Comparison of ENCODE assay signal across 21 cellular contexts in genomic region chr16:49484936-49485335, GRCh38.
DNase-seq lines count a peak whose midpoint lies in the region; ATAC-seq and TF ChIP-seq lines count a peak whose summit lies in the region.
"Had no signal": no experiment of that assay in that cellular context is flagged by ENCODE, and none has a peak within 500 bp of the region (broad histone marks: within the 10 kb centered on the region; RNA-seq: fewer than 3 reads in every experiment).

No MANE protein-coding gene starts in this region.

- no peak for TF ChIP-seq CTCF in SU-DHL-6 (IDR thresholded peaks at IDR 0.05; ENCODE audit: insufficient read depth, low read length, poor library complexity, severe bottlenecking)
- no peak for TF ChIP-seq CTCF in smooth muscle cell (IDR thresholded peaks at IDR 0.05; ENCODE audit: borderline replicate concordance, insufficient read depth, poor library complexity, severe bottlenecking)

- no peak overlapping the region for H2AFZ ChIP-seq in SU-DHL-6 (ENCODE audit: low read depth, low read length, severe bottlenecking)
- no peak overlapping the region for H2AFZ ChIP-seq in smooth muscle cell (ENCODE audit: low read depth)

- H3K9me3 ChIP-seq in BLaER1 (no peaks in the 10 kb centered on the region; the same call in 1 of the 2 replicates), SU-DHL-6 (ENCODE audit: insufficient read depth, low read length) (no peaks in the 10 kb centered on the region), smooth muscle cell (replicated peaks; ENCODE audit: low read depth) (no peaks in the 10 kb centered on the region)
- H3K9me3 ChIP-seq: left lung, mucosa of descending colon, upper lobe of left lung had no signal

- no peaks in the 10 kb centered on the region for H3K79me2 ChIP-seq in SU-DHL-6 (ENCODE audit: insufficient read depth, low read length)
- H3K79me2 ChIP-seq in smooth muscle cell (ENCODE audit: low read depth): no peaks in the 10 kb centered on the region

- H3K27ac ChIP-seq in BLaER1: no peak overlapping the region
- H3K27ac ChIP-seq in SU-DHL-6 (ENCODE audit: low read depth, low read length): no peak overlapping the region
- H3K27ac ChIP-seq in smooth muscle cell (ENCODE audit: low read depth): no peak overlapping the region
- H3K27ac ChIP-seq: heart right ventricle, left lung, neural progenitor cell, SK-N-MC, WERI-Rb-1 had no signal

- H3K9ac ChIP-seq in BLaER1 (no peak overlapping the region), SU-DHL-6 (ENCODE audit: low read length) (no peak overlapping the region), smooth muscle cell (ENCODE audit: low read depth) (no peak overlapping the region)
- H3K9ac ChIP-seq: neural progenitor cell had no signal

- H3K4me1 ChIP-seq in BLaER1: peaks cover 24% of the 10 kb centered on the region
- H3K4me1 ChIP-seq in smooth muscle cell (ENCODE audit: low read depth): peaks cover 5% of the 10 kb centered on the region
- H3K4me1 ChIP-seq: neural progenitor cell had no signal

- 94% methylated on average over 8 of the region's 8 CpGs for WGBS in smooth muscle cell (ENCODE audit: low lambda C conversion rate)

- H3K4me3 ChIP-seq in BLaER1 (no peak overlapping the region), SU-DHL-6 (ENCODE audit: insufficient read depth, low read length, poor library complexity, severe bottlenecking) (no peak overlapping the region), smooth muscle cell (no peak overlapping the region)
- H3K4me3 ChIP-seq: K562, left lung, mucosa of descending colon had no signal

- H3K4me2 ChIP-seq in BLaER1 (0 out of 2 replicates have a peak overlapping the region, but pooled peaks have one; percentile 59), SU-DHL-6 (ENCODE audit: low read depth, low read length, poor library complexity, severe bottlenecking) (peak overlapping the region; percentile 49), smooth muscle cell (peak overlapping the region; percentile 85)

- H4K20me1 ChIP-seq in BLaER1 (no peaks in the 10 kb centered on the region), SU-DHL-6 (ENCODE audit: low read depth, low read length) (no peaks in the 10 kb centered on the region), smooth muscle cell (ENCODE audit: low read depth) (no peaks in the 10 kb centered on the region)

- no peaks in the 10 kb centered on the region for H3K9me2 ChIP-seq in SU-DHL-6 (replicated peaks; ENCODE audit: insufficient read depth, low read length)

- peak; percentile 64 for DNase-seq in mesenteric fat pad (ENCODE audit: low spot score)
- DNase-seq in smooth muscle cell (lab: John Stamatoyannopoulos, UW; ENCODE audit: unreplicated experiment): no peak
- no peak for DNase-seq in ureter (ENCODE audit: low spot score)
- no peak for DNase-seq in stimulated activated CD4-positive, alpha-beta T cell treated with anti-CD3 and anti-CD28 coated beads, Interleukin-15, amount 100 ng/mL, for 24 hours
- DNase-seq: activated CD4-positive, alpha-beta T cell treated with anti-CD3 and anti-CD28 coated beads, Interleukin-2, amount 50 U/mL, for 48 hours; activated CD8-positive, alpha-beta memory T cell treated with anti-CD3 and anti-CD28 coated beads, Interleukin-2, amount 50 U/mL, for 48 hours; amniotic stem cell; CD4-positive, CD25-positive, alpha-beta regulatory T cell; NCI-H1436; WERI-Rb-1 had no signal

- ATAC-seq in HG03175 (IDR thresholded peaks at IDR 0.05; ENCODE audit: unreplicated experiment) (no peak), GM21515 (IDR thresholded peaks at IDR 0.05; ENCODE audit: unreplicated experiment) (no peak)

- H3K27me3 ChIP-seq in BLaER1 (no peaks in the 10 kb centered on the region), SU-DHL-6 (ENCODE audit: low read length) (no peaks in the 10 kb centered on the region), smooth muscle cell (ENCODE audit: low read depth) (peaks cover 14% of the 10 kb centered on the region)
- H3K27me3 ChIP-seq: upper lobe of left lung had no signal

- H3K36me3 ChIP-seq in BLaER1: peaks cover 4% of the 10 kb centered on the region
- no peaks in the 10 kb centered on the region for H3K36me3 ChIP-seq in SU-DHL-6 (ENCODE audit: low read length)
- no peaks in the 10 kb centered on the region for H3K36me3 ChIP-seq in smooth muscle cell (ENCODE audit: low read depth)
- H3K36me3 ChIP-seq: heart right ventricle, left lung, neural progenitor cell, upper lobe of left lung, WERI-Rb-1 had no signal

- H3F3A ChIP-seq in SU-DHL-6 (ENCODE audit: insufficient read depth) (no peaks in the 10 kb centered on the region), smooth muscle cell (ENCODE audit: low read depth) (no peaks in the 10 kb centered on the region)
